Comparison of ENCODE assay signal across 17 cellular contexts in the genomic region with DNA sequence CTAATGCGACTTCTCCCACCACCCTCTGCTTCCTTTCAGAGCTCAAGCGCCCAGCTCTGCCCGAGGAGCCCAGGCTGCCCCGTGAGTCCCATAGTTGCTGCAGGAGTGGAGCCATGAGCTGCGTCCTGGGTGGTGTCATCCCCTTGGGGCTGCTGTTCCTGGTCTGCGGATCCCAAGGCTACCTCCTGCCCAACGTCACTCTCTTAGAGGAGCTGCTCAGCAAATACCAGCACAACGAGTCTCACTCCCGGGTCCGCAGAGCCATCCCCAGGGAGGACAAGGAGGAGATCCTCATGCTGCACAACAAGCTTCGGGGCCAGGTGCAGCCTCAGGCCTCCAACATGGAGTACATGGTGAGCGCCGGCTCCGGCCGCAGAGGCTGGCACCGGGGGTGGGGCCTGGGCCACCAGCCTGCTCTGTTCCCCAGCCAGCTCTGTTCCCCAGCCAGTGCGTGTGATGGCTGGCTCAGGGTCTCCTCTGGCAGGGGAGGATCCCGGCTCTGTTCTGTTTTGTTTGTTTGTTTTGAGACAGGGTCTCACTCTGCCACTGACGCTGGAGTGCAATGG. TPM values are rescaled to one million over a fixed set of nuclear protein-coding genes. Genes with fewer than 3 reads are reported as not detected.
DNase-seq lines count a peak whose midpoint lies in the region; ATAC-seq, FAIRE-seq and TF ChIP-seq lines count a peak whose summit lies in the region.
"Had no signal": no experiment of that assay in that cellular context is flagged by ENCODE, and none has a peak within 500 bp of the region (broad histone marks: within the 10 kb centered on the region; RNA-seq: fewer than 3 reads in every experiment).

No MANE protein-coding gene starts in this region.

- DNase-seq in HCT116 (ENCODE audit: low read depth, low spot score) = no peak
- DNase-seq in brain microvascular endothelial cell = no peak
- DNase-seq in mesenchymal stem cell = no peak
- DNase-seq in urothelium cell line (ENCODE audit: low spot score) = no peak
- no peak for DNase-seq in ureter (ENCODE audit: low spot score)
- DNase-seq in KG1 (lab: John Stamatoyannopoulos, UW) = no peak
- DNase-seq in NCI-H146 (lab: John Stamatoyannopoulos, UW) = no peak
- DNase-seq: activated CD4-positive, alpha-beta T cell treated with anti-CD3 and anti-CD28 coated beads, Interleukin-2, amount 10 ng/mL, durations not matched to agents 24 days and 14 days; activated CD8-positive, alpha-beta memory T cell treated with anti-CD3 and anti-CD28 coated beads, Interleukin-2, amount 50 U/mL, for 48 hours; activated naive CD4-positive, alpha-beta T cell; C1 segment of cervical spinal cord; cerebellar nuclear complex; DMS 273 treated with DMSO at 0.1 percent for 48 hours; foreskin melanocyte; left cardiac atrium; NCI-H1436 treated with DMSO at 0.1 percent for 48 hours; right lobe of liver had no signal

- POLR2A ChIA-PET in HCT116 (lab: Charles Lee) = interaction anchor here (5.4 kb wide), 1 partner anchor 18 kb away, joined by 40 read pairs; the partner anchor contains the start of gene CRISPLD2

- RAD21 ChIA-PET in HCT116 (lab: Charles Lee; ENCODE audit: low non-redundant PET in 1 of 2, low total read pairs in 2 of 2, uncharacterized antibody in 2 of 2, unreplicated experiment in 2 of 2) = no interaction called here

- H2AFZ ChIP-seq in HCT116 (ENCODE audit: low read depth, low read length, poor library complexity, severe bottlenecking) (peak overlapping the region; percentile 26), mesenchymal stem cell (ENCODE audit: low read depth, low read length) (no peak overlapping the region)

- H3K4me2 ChIP-seq in HCT116 (ENCODE audit: low read length) (peak overlapping the region; percentile 82), mesenchymal stem cell (ENCODE audit: low read length, poor library complexity, severe bottlenecking) (no peak overlapping the region)

- H4K91ac ChIP-seq in mesenchymal stem cell (ENCODE audit: low read length) = no peak overlapping the region

- no peak overlapping the region for H3K23ac ChIP-seq in mesenchymal stem cell (ENCODE audit: low read length in 2 of 2)

- peak overlapping the region; percentile 45 for H3K9ac ChIP-seq in HCT116 (ENCODE audit: low read length)
- H3K9ac ChIP-seq in mesenchymal stem cell (ENCODE audit: low read length) = no peak overlapping the region

- peak; percentile 3; the same call in 1 of the 2 replicates for ATAC-seq in HCT116

- BruUV-seq in HCT116 (replicated peaks; lab: Mats Ljungman, UMichigan) = no TSS peak

- H3K4ac ChIP-seq in mesenchymal stem cell (ENCODE audit: low read depth in 1 of 2, low read length in 2 of 2) = no peak overlapping the region

- no peak for TF ChIP-seq POLR2A in HCT116 (IDR thresholded peaks at IDR 0.05; ENCODE audit: borderline replicate concordance, extremely low read depth, insufficient read depth, insufficient read length)

- CTCF ChIA-PET in HCT116 (lab: Charles Lee) = interaction anchor here (0.9 to 1.8 kb wide), 2 partner anchors 114 to 133 kb away, joined by 3 read pairs; no protein-coding TSS in a partner anchor

- H3K9me3 ChIP-seq in HCT116 (ENCODE audit: control insufficient read depth in 1 of 2, insufficient read depth in 1 of 2, low read depth in 1 of 2, low read length in 2 of 2) (no peaks in the 10 kb centered on the region), mesenchymal stem cell (ENCODE audit: control insufficient read depth, low read length) (no peaks in the 10 kb centered on the region)
- H3K9me3 ChIP-seq: right lobe of liver had no signal

- peak overlapping the region in 1 of 2 experiments; percentile 0 for H3K18ac ChIP-seq in mesenchymal stem cell (ENCODE audit: low read depth in 1 of 2, low read length in 2 of 2)

- H3K4me1 ChIP-seq in HCT116 (ENCODE audit: control insufficient read depth in 1 of 2, insufficient read depth in 2 of 2, low read length in 2 of 2) (peaks cover 56 to 72% of the 10 kb centered on the region in 2 experiments), mesenchymal stem cell (ENCODE audit: control insufficient read depth, insufficient read depth, low read depth, low read length) (peaks cover 48% of the 10 kb centered on the region)
- H3K4me1 ChIP-seq: right lobe of liver had no signal

- no peak overlapping the region for H2BK15ac ChIP-seq in mesenchymal stem cell (ENCODE audit: low read depth, poor library complexity, severe bottlenecking)

- peak; percentile 32 for FAIRE-seq in urothelium cell line (lab: Jason Lieb, UNC)

- H3K27ac ChIP-seq in HCT116 (ENCODE audit: low read depth, low read length) (peak overlapping the region; percentile 50), brain microvascular endothelial cell (peak overlapping the region; percentile 93), mesenchymal stem cell (ENCODE audit: low read length, poor library complexity, severe bottlenecking) (no peak overlapping the region)
- H3K27ac ChIP-seq: right lobe of liver had no signal

- WGBS in mesenchymal stem cell = 75% methylated on average over 18 of the region's 19 CpGs

- no peak overlapping the region for H4K8ac ChIP-seq in mesenchymal stem cell (ENCODE audit: low read length)

- H3K27me3 ChIP-seq in HCT116 (ENCODE audit: insufficient read depth, low read length) = no peaks in the 10 kb centered on the region
- H3K27me3 ChIP-seq in brain microvascular endothelial cell (replicated peaks) = no peaks in the 10 kb centered on the region
- no peaks in the 10 kb centered on the region for H3K27me3 ChIP-seq in mesenchymal stem cell (ENCODE audit: control insufficient read depth in 1 of 2, insufficient read depth in 1 of 2, low read length in 2 of 2)
- H3K27me3 ChIP-seq: right lobe of liver had no signal

- no peaks in the 10 kb centered on the region for H3K79me2 ChIP-seq in HCT116 (ENCODE audit: insufficient read depth, low read length)

- H2BK12ac ChIP-seq in mesenchymal stem cell (ENCODE audit: low read length in 2 of 2) = peak overlapping the region in 1 of 2 experiments; percentile 1

- H3K36me3 ChIP-seq in HCT116 (ENCODE audit: control insufficient read depth in 1 of 2, insufficient read depth in 2 of 2, low read length in 2 of 2) (no peaks in the 10 kb centered on the region), brain microvascular endothelial cell (replicated peaks) (no peaks in the 10 kb centered on the region), mesenchymal stem cell (ENCODE audit: control insufficient read depth in 1 of 2, insufficient read depth in 2 of 2, low read depth in 1 of 2, low read length in 2 of 2) (no peaks in the 10 kb centered on the region)
- H3K36me3 ChIP-seq: right lobe of liver had no signal

- in situ Hi-C loops in brain microvascular endothelial cell (cut with HindIII; ENCODE audit: low pct_ligation_motif_present, low sequenced_read_pairs) = no loop called here

- H2BK120ac ChIP-seq in mesenchymal stem cell (ENCODE audit: low read depth, low read length) = no peak overlapping the region

- TF ChIP-seq CTCF in HCT116 (IDR thresholded peaks at IDR 0.05 in 2 of 3, conservative IDR thresholded peaks at IDR 0.05 in 1 of 3; ENCODE audit: borderline replicate concordance in 1 of 3, insufficient read depth in 1 of 3, low read depth in 2 of 3, low read length in 2 of 3) (no peak), brain microvascular endothelial cell (IDR thresholded peaks at IDR 0.05; ENCODE audit: low read depth, low read length, missing control alignments) (no peak)

- no peak for TF ChIP-seq RAD21 in HCT116 (IDR thresholded peaks at IDR 0.05; ENCODE audit: low read depth)

- peak overlapping the region in 1 of 2 experiments; percentile 19; a peak in 1 of 4 replicates for H3K4me3 ChIP-seq in HCT116 (replicated peaks in 1 of 2; ENCODE audit: low read depth in 1 of 2, low read length in 2 of 2)
- no peak overlapping the region for H3K4me3 ChIP-seq in brain microvascular endothelial cell (ENCODE audit: low read depth, low read length)
- H3K4me3 ChIP-seq in mesenchymal stem cell (ENCODE audit: insufficient read depth in 1 of 2, low read depth in 1 of 2, low read length in 2 of 2) = no peak overlapping the region
- H3K4me3 ChIP-seq: right lobe of liver had no signal

- H3K79me1 ChIP-seq in mesenchymal stem cell (replicated peaks; ENCODE audit: low read length, poor library complexity, severe bottlenecking) = no peaks in the 10 kb centered on the region

- peak overlapping the region; percentile 11 for H2AK5ac ChIP-seq in mesenchymal stem cell (ENCODE audit: low read length, severe bottlenecking)

- peak overlapping the region in 1 of 2 experiments; percentile 21 for H3K14ac ChIP-seq in mesenchymal stem cell (ENCODE audit: low read length in 2 of 2)

- H3K9me2 ChIP-seq in HCT116 (ENCODE audit: insufficient read depth) = no peaks in the 10 kb centered on the region

- intact Hi-C loops in HCT116 (cut with micrococcal nuclease) = no loop called here

- no peaks in the 10 kb centered on the region for H4K20me1 ChIP-seq in HCT116 (ENCODE audit: insufficient read depth)

- no peak overlapping the region for H2BK5ac ChIP-seq in mesenchymal stem cell (ENCODE audit: low read depth, low read length, poor library complexity, severe bottlenecking)

TF ChIP-seq in HCT116, 20 proteins besides CTCF, POLR2A, EP300 and RAD21 (continues in another document):
- TF ChIP-seq SIN3A (IDR thresholded peaks at IDR 0.05; ENCODE audit: low read depth) = no peak
- TF ChIP-seq FOSL1 (IDR thresholded peaks at IDR 0.05; ENCODE audit: low read depth) = no peak
- no peak for TF ChIP-seq EZH2phosphoT487 (IDR thresholded peaks at IDR 0.05; ENCODE audit: borderline replicate concordance)
- TF ChIP-seq ELF1 (IDR thresholded peaks at IDR 0.05; ENCODE audit: borderline replicate concordance, low read depth) = no peak
- no peak for TF ChIP-seq TCF7L2 (IDR thresholded peaks at IDR 0.05; ENCODE audit: borderline replicate concordance, extremely low read depth, insufficient read depth, insufficient read length)
- no peak for TF ChIP-seq YY1 (IDR thresholded peaks at IDR 0.05; ENCODE audit: extremely low read depth, insufficient replicate concordance, low read depth, low read length)
- TF ChIP-seq ZNF274 (IDR thresholded peaks at IDR 0.05; ENCODE audit: low read depth, low read length) = no peak
- TF ChIP-seq ATF3 (IDR thresholded peaks at IDR 0.05) = no peak
- TF ChIP-seq SP1 (IDR thresholded peaks at IDR 0.05; ENCODE audit: low read depth) = no peak
- no peak for TF ChIP-seq CEBPB (IDR thresholded peaks at IDR 0.05; ENCODE audit: low read depth)

RNA-seq across cellular contexts. Expression of gene CRISPLD2, which starts 18.7 kb away (rescaled TPM):
- total RNA-seq in HCT116 (2021; ENCODE audit: unreplicated experiment) (4.6 TPM), ureter (192 TPM)
- polyA plus RNA-seq in HCT116 (2012) = 1.7 and 1.9 TPM in 2 replicates
- polyA plus RNA-seq in mesenchymal stem cell (2013, experiment 1 of 2) = 92.2 TPM
- polyA plus RNA-seq in mesenchymal stem cell (2013, experiment 2 of 2) = 91.8 TPM

Comparison
In these comparisons a context has a peak if more than half of its experiments do, and no peak if none do; other contexts are left out.
1. RNA of gene CRISPLD2, which starts 18.7 kb away (total RNA-seq): 192 TPM in ureter (single experiment); 4.6 TPM in HCT116 (single experiment); every median in the first group is over 10 times any median in the second.